ENCODE assay signal across 24 cellular contexts in the genomic region with DNA sequence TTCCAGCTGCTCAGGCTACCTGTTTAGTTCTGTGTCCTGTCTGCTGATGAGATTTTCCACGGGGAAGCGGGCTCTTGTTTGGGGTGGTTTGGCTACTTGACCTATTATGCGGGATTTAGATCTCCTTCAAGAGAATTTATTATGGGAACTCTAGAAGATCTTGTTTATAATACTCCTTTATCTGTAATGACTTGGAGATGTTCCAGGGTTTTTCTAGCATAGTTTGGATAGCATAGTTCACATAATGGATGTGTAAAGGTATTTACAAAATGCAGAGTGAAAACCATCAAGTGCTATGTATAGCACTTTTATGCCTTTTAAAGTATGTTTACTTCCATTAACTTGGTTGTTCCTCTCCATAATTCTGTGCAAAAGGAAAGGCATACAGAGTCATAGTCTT.
"Had no signal": no experiment of that assay in that cellular context is flagged by ENCODE, and none has a peak within 500 bp of the region (broad histone marks: within the 10 kb centered on the region; RNA-seq: fewer than 3 reads in every experiment).

No MANE protein-coding gene starts in this region.

- H3K27ac ChIP-seq: dorsolateral prefrontal cortex, gastrocnemius medialis, heart left ventricle, hepatocyte, left lung, neural progenitor cell, parathyroid adenoma, right atrium auricular region, spleen, thoracic aorta, tibial nerve, upper lobe of left lung had no signal

- H3K9me3 ChIP-seq: gastrocnemius medialis, heart left ventricle, left lung, mucosa of descending colon, right atrium auricular region, spleen, thoracic aorta, tibial nerve, upper lobe of left lung had no signal

- H3K27me3 ChIP-seq: hepatocyte, neural progenitor cell, right atrium auricular region, tibial nerve, upper lobe of left lung had no signal

- H3K4me1 ChIP-seq: heart left ventricle, left lung, neural progenitor cell, parathyroid adenoma, right atrium auricular region had no signal

- H3K36me3 ChIP-seq: gastrocnemius medialis, heart left ventricle, left lung, neural progenitor cell, right atrium auricular region, spleen, thoracic aorta, tibial nerve, upper lobe of left lung had no signal

- H3K4me3 Mint-ChIP-seq: mesothelial cell of epicardium; naive thymus-derived CD4-positive, alpha-beta T cell; neural progenitor cell; stimulated activated naive B cell treated with anti-CD40 and anti-IgM and Interleukin-4, amounts not matched to agents 10 μg/mL and 1 μg/mL and 100 μg/mL, for 72 hours; stimulated activated naive CD8-positive, alpha-beta T cell treated with anti-CD3 and anti-CD28 coated beads, Interleukin-15, Interleukin-2, amounts not matched to agents 100 ng/mL and 50 ng/mL, for 24 hours had no signal

- ATAC-seq: gastrocnemius medialis; heart left ventricle; left cardiac atrium; left lung; mucosa of descending colon; naive thymus-derived CD4-positive, alpha-beta T cell; sciatic nerve; stimulated activated naive B cell treated with anti-CD40 and anti-IgM and Interleukin-4, amounts not matched to agents 10 μg/mL and 1 μg/mL and 100 μg/mL, for 72 hours had no signal

- H3K9ac ChIP-seq: neural progenitor cell, parathyroid adenoma had no signal

- H3K27ac Mint-ChIP-seq: mesothelial cell of epicardium; naive thymus-derived CD4-positive, alpha-beta T cell; nephron; neural progenitor cell; progenitor cell of endocrine pancreas; stimulated activated naive B cell treated with anti-CD40 and anti-IgM and Interleukin-4, amounts not matched to agents 10 μg/mL and 1 μg/mL and 100 μg/mL, for 72 hours; stimulated activated naive CD8-positive, alpha-beta T cell treated with anti-CD3 and anti-CD28 coated beads, Interleukin-15, Interleukin-2, amounts not matched to agents 100 ng/mL and 50 ng/mL, for 24 hours had no signal

- H3K36me3 Mint-ChIP-seq: naive thymus-derived CD4-positive, alpha-beta T cell; neural progenitor cell; stimulated activated naive B cell treated with anti-CD40 and anti-IgM and Interleukin-4, amounts not matched to agents 10 μg/mL and 1 μg/mL and 100 μg/mL, for 72 hours had no signal

- DNase-seq: dorsolateral prefrontal cortex; effector CD4-positive, alpha-beta T cell; foreskin fibroblast; gastrocnemius medialis; heart left ventricle; left cardiac atrium; left lung; mesenchymal stem cell; mucosa of descending colon; naive thymus-derived CD4-positive, alpha-beta T cell; spleen; stimulated activated naive B cell treated with anti-CD40 and anti-IgM and Interleukin-4, amounts not matched to agents 10 μg/mL and 1 μg/mL and 100 μg/mL, for 72 hours; upper lobe of left lung had no signal

- H3K79me2 ChIP-seq: hepatocyte, parathyroid adenoma had no signal

- H2AFZ ChIP-seq: hepatocyte, neural progenitor cell, parathyroid adenoma had no signal

- H3K9me3 Mint-ChIP-seq: neural progenitor cell; stimulated activated naive B cell treated with anti-CD40 and anti-IgM and Interleukin-4, amounts not matched to agents 10 μg/mL and 1 μg/mL and 100 μg/mL, for 72 hours; stimulated activated naive CD8-positive, alpha-beta T cell treated with anti-CD3 and anti-CD28 coated beads, Interleukin-15, Interleukin-2, amounts not matched to agents 100 ng/mL and 50 ng/mL, for 24 hours had no signal

- H3K4me3 ChIP-seq: dorsolateral prefrontal cortex, gastrocnemius medialis, heart left ventricle, hepatocyte, left lung, mucosa of descending colon, neural progenitor cell, right atrium auricular region, spleen, thoracic aorta, tibial nerve, upper lobe of left lung had no signal

- H3K4me2 ChIP-seq: hepatocyte, neural progenitor cell had no signal
